In genomic region chr9:35102769-35103659, GRCh38 we compare ENCODE assay signal across 1 cellular context.
TF ChIP-seq lines count a peak whose summit lies in the region.

A gene with protein sequence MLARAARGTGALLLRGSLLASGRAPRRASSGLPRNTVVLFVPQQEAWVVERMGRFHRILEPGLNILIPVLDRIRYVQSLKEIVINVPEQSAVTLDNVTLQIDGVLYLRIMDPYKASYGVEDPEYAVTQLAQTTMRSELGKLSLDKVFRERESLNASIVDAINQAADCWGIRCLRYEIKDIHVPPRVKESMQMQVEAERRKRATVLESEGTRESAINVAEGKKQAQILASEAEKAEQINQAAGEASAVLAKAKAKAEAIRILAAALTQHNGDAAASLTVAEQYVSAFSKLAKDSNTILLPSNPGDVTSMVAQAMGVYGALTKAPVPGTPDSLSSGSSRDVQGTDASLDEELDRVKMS (minus strand): TSS chr9:35103131. CDS start chr9:35103094, 37 bp downstream.

TF ChIP-seq in HepG2, 621 proteins besides CTCF, POLR2A, EP300 and RAD21 (continued from another document and continues in another):
- peak; percentile 91 for TF ChIP-seq ZNF350 (CRISPR knock-in tag; IDR thresholded peaks at IDR 0.05; ENCODE audit: borderline replicate concordance, low read depth)
- TF ChIP-seq AGO1 (IDR thresholded peaks at IDR 0.05; ENCODE audit: low read depth, low read length, poor library complexity, severe bottlenecking): peak; percentile 51
- TF ChIP-seq PRMT3 (CRISPR knock-in tag; IDR thresholded peaks at IDR 0.05; ENCODE audit: borderline replicate concordance, low read depth): no peak
- TF ChIP-seq MZF1 (CRISPR knock-in tag; IDR thresholded peaks at IDR 0.05; ENCODE audit: borderline replicate concordance): no peak
- TF ChIP-seq ARID2 (CRISPR knock-in tag; IDR thresholded peaks at IDR 0.05; ENCODE audit: borderline replicate concordance): 0 out of 2 replicates have a peak, but pooled peaks have one; percentile 67
- TF ChIP-seq PPARG (CRISPR knock-in tag; conservative IDR thresholded peaks at IDR 0.05): peak; percentile 64
- TF ChIP-seq LCORL (IDR thresholded peaks at IDR 0.05): no peak
- TF ChIP-seq LCORL (CRISPR knock-in tag; IDR thresholded peaks at IDR 0.05): peak; percentile 83
- no peak for TF ChIP-seq PRDM15 (CRISPR knock-in tag; IDR thresholded peaks at IDR 0.05)
- TF ChIP-seq REPIN1 (CRISPR knock-in tag; IDR thresholded peaks at IDR 0.05; ENCODE audit: borderline replicate concordance, low read depth): peak; percentile 82; the same call in 1 of the 2 replicates
- TF ChIP-seq ATM (IDR thresholded peaks at IDR 0.05; ENCODE audit: borderline replicate concordance): no peak
- no peak for TF ChIP-seq ZNF101 (CRISPR knock-in tag; IDR thresholded peaks at IDR 0.05; ENCODE audit: borderline replicate concordance, low read depth)
- peak; percentile 32; the same call in 1 of the 2 replicates for TF ChIP-seq GMEB2 (CRISPR knock-in tag; IDR thresholded peaks at IDR 0.05; ENCODE audit: low read depth)
- TF ChIP-seq TIGD3 (CRISPR knock-in tag; IDR thresholded peaks at IDR 0.05; ENCODE audit: borderline replicate concordance): no peak
- no peak for TF ChIP-seq EZH2 (conservative IDR thresholded peaks at IDR 0.05; ENCODE audit: low read depth, low read length)
- TF ChIP-seq MIER2 (CRISPR knock-in tag; IDR thresholded peaks at IDR 0.05): peak; percentile 41; the same call in 1 of the 2 replicates
- no peak for TF ChIP-seq HNRNPUL1 (IDR thresholded peaks at IDR 0.05; ENCODE audit: low read depth, low read length)
- TF ChIP-seq ZNF468 (CRISPR knock-in tag; IDR thresholded peaks at IDR 0.05): no peak
- no peak for TF ChIP-seq ZNF24 (IDR thresholded peaks at IDR 0.05)
- no peak for TF ChIP-seq ZNF33B (CRISPR knock-in tag; IDR thresholded peaks at IDR 0.05)
- TF ChIP-seq GPN1 (CRISPR knock-in tag; IDR thresholded peaks at IDR 0.05; ENCODE audit: borderline replicate concordance): no peak
- TF ChIP-seq JUND (CRISPR knock-in tag; IDR thresholded peaks at IDR 0.05): no peak
- 0 out of 2 replicates have a peak, but pooled peaks have one; percentile 29 for TF ChIP-seq ZFP62 (CRISPR knock-in tag; IDR thresholded peaks at IDR 0.05)
- no peak; the same call in 1 of the 2 replicates for TF ChIP-seq NKX3-1 (CRISPR knock-in tag; IDR thresholded peaks at IDR 0.05)
- 0 out of 2 replicates have a peak, but pooled peaks have one; percentile 48 for TF ChIP-seq ZBTB34 (CRISPR knock-in tag; IDR thresholded peaks at IDR 0.05)
- TF ChIP-seq ZFY (CRISPR knock-in tag; IDR thresholded peaks at IDR 0.05): peak; percentile 90; the same call in 1 of the 2 replicates
- TF ChIP-seq ZNF563 (CRISPR knock-in tag; IDR thresholded peaks at IDR 0.05): 0 out of 2 replicates have a peak, but pooled peaks have one; percentile 38
- TF ChIP-seq MBD4 (IDR thresholded peaks at IDR 0.05; ENCODE audit: borderline replicate concordance, low read length): no peak
- TF ChIP-seq RORA (CRISPR knock-in tag; IDR thresholded peaks at IDR 0.05): no peak
- TF ChIP-seq ZNF30 (CRISPR knock-in tag; IDR thresholded peaks at IDR 0.05): no peak
- no peak for TF ChIP-seq ZKSCAN5 (CRISPR knock-in tag; IDR thresholded peaks at IDR 0.05)
- TF ChIP-seq PITX1 (CRISPR knock-in tag; IDR thresholded peaks at IDR 0.05): no peak; the same call in 1 of the 2 replicates
- no peak for TF ChIP-seq NCOA5 (CRISPR knock-in tag; IDR thresholded peaks at IDR 0.05)
- TF ChIP-seq DMAP1 (CRISPR knock-in tag; IDR thresholded peaks at IDR 0.05): peak; percentile 91
- TF ChIP-seq ZIK1 (CRISPR knock-in tag; IDR thresholded peaks at IDR 0.05; ENCODE audit: borderline replicate concordance, low read depth): no peak
- TF ChIP-seq GZF1 (CRISPR knock-in tag; IDR thresholded peaks at IDR 0.05): no peak; the same call in 1 of the 2 replicates
- peak; percentile 83 for TF ChIP-seq SP4 (CRISPR knock-in tag; IDR thresholded peaks at IDR 0.05)
- no peak for TF ChIP-seq ONECUT2 (CRISPR knock-in tag; IDR thresholded peaks at IDR 0.05)
- no peak for TF ChIP-seq HNRNPL (IDR thresholded peaks at IDR 0.05; ENCODE audit: low read depth, low read length)
- peak; percentile 61; the same call in 1 of the 2 replicates for TF ChIP-seq KLF12 (CRISPR knock-in tag; IDR thresholded peaks at IDR 0.05; ENCODE audit: borderline replicate concordance)
- peak; percentile 96; the same call in 1 of the 2 replicates for TF ChIP-seq KAT7 (CRISPR knock-in tag; IDR thresholded peaks at IDR 0.05; ENCODE audit: borderline replicate concordance)
- TF ChIP-seq ZHX2 (IDR thresholded peaks at IDR 0.05; ENCODE audit: low read depth): peak; percentile 71
- no peak for TF ChIP-seq ZHX2 (CRISPR knock-in tag; IDR thresholded peaks at IDR 0.05; ENCODE audit: borderline replicate concordance)
- no peak; the same call in 1 of the 2 replicates for TF ChIP-seq ZNF275 (CRISPR knock-in tag; IDR thresholded peaks at IDR 0.05; ENCODE audit: borderline replicate concordance)
- TF ChIP-seq FOSL2 (CRISPR knock-in tag; IDR thresholded peaks at IDR 0.05): peak; percentile 50; the same call in 1 of the 2 replicates
- no peak for TF ChIP-seq HHEX (CRISPR knock-in tag; IDR thresholded peaks at IDR 0.05)
- TF ChIP-seq ZNF510 (CRISPR knock-in tag; IDR thresholded peaks at IDR 0.05; ENCODE audit: low read depth): no peak
- TF ChIP-seq NCOR1 (IDR thresholded peaks at IDR 0.05; ENCODE audit: borderline replicate concordance, low read length): no peak
- TF ChIP-seq, protein P1, sequence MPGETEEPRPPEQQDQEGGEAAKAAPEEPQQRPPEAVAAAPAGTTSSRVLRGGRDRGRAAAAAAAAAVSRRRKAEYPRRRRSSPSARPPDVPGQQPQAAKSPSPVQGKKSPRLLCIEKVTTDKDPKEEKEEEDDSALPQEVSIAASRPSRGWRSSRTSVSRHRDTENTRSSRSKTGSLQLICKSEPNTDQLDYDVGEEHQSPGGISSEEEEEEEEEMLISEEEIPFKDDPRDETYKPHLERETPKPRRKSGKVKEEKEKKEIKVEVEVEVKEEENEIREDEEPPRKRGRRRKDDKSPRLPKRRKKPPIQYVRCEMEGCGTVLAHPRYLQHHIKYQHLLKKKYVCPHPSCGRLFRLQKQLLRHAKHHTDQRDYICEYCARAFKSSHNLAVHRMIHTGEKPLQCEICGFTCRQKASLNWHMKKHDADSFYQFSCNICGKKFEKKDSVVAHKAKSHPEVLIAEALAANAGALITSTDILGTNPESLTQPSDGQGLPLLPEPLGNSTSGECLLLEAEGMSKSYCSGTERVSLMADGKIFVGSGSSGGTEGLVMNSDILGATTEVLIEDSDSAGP (CRISPR knock-in tag; IDR thresholded peaks at IDR 0.05; ENCODE audit: borderline replicate concordance): peak; percentile 90
- TF ChIP-seq ZNF124 (CRISPR knock-in tag; IDR thresholded peaks at IDR 0.05): peak; percentile 88; the same call in 1 of the 2 replicates
- 0 out of 2 replicates have a peak, but pooled peaks have one; percentile 36 for TF ChIP-seq ZNF224 (CRISPR knock-in tag; IDR thresholded peaks at IDR 0.05)
